ENCODE assay signal across 29 cellular contexts in genomic region chr9:76703270-76703669, GRCh38.
DNase-seq lines count a peak whose midpoint lies in the region; ATAC-seq, FAIRE-seq and TF ChIP-seq lines count a peak whose summit lies in the region.
"Had no signal": no experiment of that assay in that cellular context is flagged by ENCODE, and none has a peak within 500 bp of the region (broad histone marks: within the 10 kb centered on the region; RNA-seq: fewer than 3 reads in every experiment).

No MANE protein-coding gene starts in this region.

- no peak for TF ChIP-seq EP300 in HepG2 (IDR thresholded peaks at IDR 0.05; ENCODE audit: low read depth in 2 of 2, low read length in 2 of 2)
- TF ChIP-seq EP300 in HepG2 (CRISPR knock-in tag; IDR thresholded peaks at IDR 0.05; ENCODE audit: borderline replicate concordance) = no peak

- H3K79me2 ChIP-seq in HepG2 (ENCODE audit: insufficient read depth, low read length) = no peaks in the 10 kb centered on the region

- WGBS in liver = 58% methylated on average over 7 of the region's 7 CpGs
- WGBS in HepG2 (ENCODE audit: low lambda C conversion rate) = 16% methylated on average over 5 of the region's 7 CpGs
- 64 to 66% methylated on average over 7 of the region's 7 CpGs for WGBS in aorta, 2 donors

- H3K27me3 ChIP-seq in liver (ENCODE audit: control insufficient read depth in 4 of 4, insufficient read depth in 4 of 4, low read length in 3 of 4) (peaks cover 0 to 10% (median 1%) of the 10 kb centered on the region in 4 donors), HepG2 (ENCODE audit: control insufficient read depth in 1 of 2, insufficient read depth in 2 of 2, low read length in 2 of 2) (peaks cover 0 to 8% of the 10 kb centered on the region in 2 experiments; a peak in 3 of 5 replicates), left lung (peaks cover 0 to 9% of the 10 kb centered on the region in 2 donors), aorta (ENCODE audit: control insufficient read depth in 1 of 2, insufficient read depth in 2 of 2, low read length in 1 of 2) (no peaks in the 10 kb centered on the region)
- H3K27me3 ChIP-seq: gastroesophageal sphincter, upper lobe of left lung had no signal

- CTCF ChIA-PET in HepG2 (lab: Yijun Ruan, JAX; ENCODE audit: low intra/inter-chr PET ratio, low total read pairs) = interaction anchor here (2.4 kb wide), 1 partner anchor 256 kb away, joined by 15 read pairs; no protein-coding TSS in a partner anchor

- H2AFZ ChIP-seq in HepG2 (ENCODE audit: low read length) = no peak overlapping the region
- H2AFZ ChIP-seq: GM23338 had no signal

- H3K36me3 ChIP-seq in liver (ENCODE audit: control insufficient read depth in 4 of 4, insufficient read depth in 3 of 4, low read depth in 1 of 4, low read length in 3 of 4) (no peaks in the 10 kb centered on the region), HepG2 (replicated peaks in 1 of 2; ENCODE audit: control insufficient read depth in 1 of 2, insufficient read depth in 2 of 2, low read length in 2 of 2) (no peaks in the 10 kb centered on the region), left lung (no peaks in the 10 kb centered on the region), aorta (ENCODE audit: control insufficient read depth in 1 of 2, insufficient read depth in 2 of 2, low read length in 1 of 2) (peaks cover 8 to 9% of the 10 kb centered on the region in 2 donors)
- H3K36me3 ChIP-seq: suprapubic skin, upper lobe of left lung had no signal

- no peaks in the 10 kb centered on the region for H4K20me1 ChIP-seq in HepG2 (ENCODE audit: insufficient read depth, low read length)

- H3K4me3 ChIP-seq in liver (ENCODE audit: low read depth in 1 of 3, low read length in 3 of 3) = no peak overlapping the region
- H3K4me3 ChIP-seq in HepG2 (replicated peaks in 1 of 3; ENCODE audit: insufficient read depth in 1 of 3, low read depth in 2 of 3, low read length in 3 of 3) = no peak overlapping the region
- peak overlapping the region in 1 of 2 donors; percentile 6 for H3K4me3 ChIP-seq in left lung
- no peak overlapping the region for H3K4me3 ChIP-seq in aorta (ENCODE audit: low read length in 2 of 2)
- H3K4me3 ChIP-seq: gastroesophageal sphincter, GM23338, suprapubic skin had no signal

- no peak for TF ChIP-seq POLR2A in HepG2 (IDR thresholded peaks at IDR 0.05; ENCODE audit: insufficient read depth in 1 of 2, low read depth in 2 of 2, low read length in 2 of 2)

- no peak for TF ChIP-seq RAD21 in liver (IDR thresholded peaks at IDR 0.05)
- no peak for TF ChIP-seq RAD21 in HepG2 (CRISPR knock-in tag; IDR thresholded peaks at IDR 0.05)

- POLR2A ChIA-PET in HepG2 (lab: Yijun Ruan, JAX) = no interaction called here

- no TSS peak for BruUV-seq in HepG2 (replicated peaks; lab: Mats Ljungman, UMichigan)

- intact Hi-C loops in HepG2 (cut with micrococcal nuclease; ENCODE audit: unreplicated experiment) (loop anchor here (5.0 kb wide), 1 partner anchor 401 kb away; no protein-coding TSS in a partner anchor), left lung (cut with DNase I) (loop anchor here in 1 of 2 donors (5.0 to 10.0 kb wide), 2 partner anchors 36 to 268 kb away; no protein-coding TSS in a partner anchor), aorta (cut with DNase I) (loop anchor here (5.0 kb wide), 2 partner anchors 36 to 256 kb away; no protein-coding TSS in a partner anchor)

- TF ChIP-seq CTCF in liver (IDR thresholded peaks at IDR 0.05; ENCODE audit: low read depth, low read length, missing input control) (no peak), HepG2 (CRISPR knock-in tag; IDR thresholded peaks at IDR 0.05) (no peak), left lung (IDR thresholded peaks at IDR 0.05) (no peak)

- H3K9ac ChIP-seq in liver (ENCODE audit: low read depth in 1 of 2, low read length in 2 of 2) (no peak overlapping the region), HepG2 (ENCODE audit: insufficient read depth, low read depth, low read length) (no peak overlapping the region)

- H3K9me3 ChIP-seq in liver (ENCODE audit: control insufficient read depth in 4 of 4, low read length in 3 of 4) = no peaks in the 10 kb centered on the region
- no peaks in the 10 kb centered on the region for H3K9me3 ChIP-seq in HepG2 (ENCODE audit: low read length)
- H3K9me3 ChIP-seq in left lung = no peaks in the 10 kb centered on the region
- no peaks in the 10 kb centered on the region for H3K9me3 ChIP-seq in aorta (ENCODE audit: control insufficient read depth, low read length)
- H3K9me3 ChIP-seq: gastroesophageal sphincter, suprapubic skin, upper lobe of left lung had no signal

- in situ Hi-C loops in HepG2 (cut with HindIII; ENCODE audit: extremely low pct_ligation_motif_present, low pct_unique_long_range_greater_than_20kb) = no loop called here

- FAIRE-seq in HepG2 (lab: Jason Lieb, UNC) = no peak

- no peak overlapping the region for H3K4me2 ChIP-seq in HepG2 (ENCODE audit: low read depth, low read length)
- H3K4me2 ChIP-seq: GM23338 had no signal

- DNase-seq in HepG2 (ENCODE audit: low spot score) = no peak
- peak; percentile 73 for DNase-seq in amniotic epithelial cell (ENCODE audit: low read depth)
- peak in 1 of 2 donors; percentile 61 for DNase-seq in left lung
- peak in 1 of 2 donors; percentile 53 for DNase-seq in aorta
- no peak for DNase-seq in nucleus accumbens (lab: John Stamatoyannopoulos, UW)
- DNase-seq in NOMO-1 (lab: John Stamatoyannopoulos, UW; ENCODE audit: unreplicated experiment in 2 of 2) = no peak
- DNase-seq in stimulated activated CD8-positive, alpha-beta memory T cell treated with anti-CD3 and anti-CD28 coated beads, Interleukin-4, amount 100 ng/mL, for 48 hours = no peak
- DNase-seq: activated B cell treated with CpG ODN at 0.5 μM for 24 hours; activated CD4-positive, alpha-beta memory T cell treated with anti-CD3 and anti-CD28 coated beads, Interleukin-2, amount 10 ng/mL, durations not matched to agents 7 days and 5 days; amygdala; effector CD4-positive, alpha-beta T cell; GDM1; HFFc6; immature natural killer cell; left colon; naive thymus-derived CD8-positive, alpha-beta T cell; NCI-H1048; NCI-H2107; NCI-H748 treated with DMSO at 0.1 percent for 48 hours; SHP77 treated with DMSO at 0.1 percent for 48 hours; stimulated activated naive CD4-positive, alpha-beta T cell; T1000; upper lobe of left lung had no signal

- H3K27ac ChIP-seq in liver (ENCODE audit: low read depth in 1 of 2, low read length in 2 of 2) (no peak overlapping the region), HepG2 (ENCODE audit: extremely low read length, insufficient read depth, low read length) (no peak overlapping the region), left lung (peak overlapping the region in 1 of 2 donors; percentile 43), aorta (ENCODE audit: low read depth in 1 of 2, low read length in 2 of 2) (no peak overlapping the region)
- H3K27ac ChIP-seq: C4-2B, gastroesophageal sphincter, suprapubic skin had no signal

- no peak for ATAC-seq in HepG2
- peak; percentile 63 for ATAC-seq in left lung
- ATAC-seq in aorta (ENCODE audit: low FRiP score) = peak; percentile 48
- ATAC-seq: gastroesophageal sphincter; GM23338; left colon; naive thymus-derived CD8-positive, alpha-beta T cell; Panc1 had no signal

- H3K4me1 ChIP-seq in liver (ENCODE audit: control insufficient read depth in 4 of 4, insufficient read depth in 4 of 4, low read length in 3 of 4) = no peaks in the 10 kb centered on the region
- no peaks in the 10 kb centered on the region for H3K4me1 ChIP-seq in HepG2 (ENCODE audit: insufficient read depth, low read length)
- peaks cover 0 to 28% of the 10 kb centered on the region in 2 donors for H3K4me1 ChIP-seq in left lung
- peaks cover 1 to 5% of the 10 kb centered on the region in 2 donors for H3K4me1 ChIP-seq in aorta (ENCODE audit: control insufficient read depth in 1 of 2, insufficient read depth in 2 of 2, low read length in 2 of 2)
- H3K4me1 ChIP-seq: suprapubic skin had no signal

TF ChIP-seq in liver, 16 proteins besides CTCF, POLR2A, EP300 and RAD21:
- TF ChIP-seq HNF4G (IDR thresholded peaks at IDR 0.05) (no peak), NR2F2 (IDR thresholded peaks at IDR 0.05) (peak; percentile 53)

TF ChIP-seq in HepG2, 621 proteins besides CTCF, POLR2A, EP300 and RAD21 (continues in another document):
- no peak for TF ChIP-seq AGO2 (optimal IDR thresholded peaks at IDR 0.05; ENCODE audit: low read depth, low read length)
- TF ChIP-seq ZNF335 (CRISPR knock-in tag; IDR thresholded peaks at IDR 0.05) = no peak
- TF ChIP-seq TRIM24 (CRISPR knock-in tag; IDR thresholded peaks at IDR 0.05) = no peak
- no peak for TF ChIP-seq AHDC1 (CRISPR knock-in tag; IDR thresholded peaks at IDR 0.05; ENCODE audit: borderline replicate concordance)
